Comparison of ENCODE assay signal across 10 cellular contexts in genomic region chr20:54078296-54078695, GRCh38. TPM values are rescaled to one million over a fixed set of nuclear protein-coding genes. Genes with fewer than 3 reads are reported as not detected.
DNase-seq lines count a peak whose midpoint lies in the region; ATAC-seq and TF ChIP-seq lines count a peak whose summit lies in the region.
"Had no signal": no experiment of that assay in that cellular context is flagged by ENCODE, and none has a peak within 500 bp of the region (broad histone marks: within the 10 kb centered on the region; RNA-seq: fewer than 3 reads in every experiment).

No MANE protein-coding gene starts in this region.

- ATAC-seq in GM21381 (IDR thresholded peaks at IDR 0.05; ENCODE audit: unreplicated experiment): peak; percentile 72
- no peak for ATAC-seq in activated naive CD8-positive, alpha-beta T cell treated with anti-CD3 and anti-CD28 coated beads, Interleukin-2, amount 50 U/mL, for 24 hours
- no peak for ATAC-seq in GM19463 (IDR thresholded peaks at IDR 0.05; ENCODE audit: unreplicated experiment)
- ATAC-seq in left lung: no peak

- intact Hi-C loops in testis (cut with DNase I; ENCODE audit: low total_unique reads) (no loop called here), left lung (cut with DNase I) (no loop called here)

- H3K4me3 ChIP-seq in GM08714 (ENCODE audit: low read length) (peak overlapping the region; percentile 41; the same call in 1 of the 2 replicates), testis (no peak overlapping the region), left lung (no peak overlapping the region)
- H3K4me3 ChIP-seq: thoracic aorta had no signal

- H3K9me3 ChIP-seq in testis: no peaks in the 10 kb centered on the region
- H3K9me3 ChIP-seq in left lung: no peaks in the 10 kb centered on the region
- H3K9me3 ChIP-seq: thoracic aorta had no signal

- 61 to 69% methylated on average over 5 of the region's 5 CpGs for WGBS in testis, 2 donors

- H3K4me1 Mint-ChIP-seq in activated naive CD8-positive, alpha-beta T cell treated with anti-CD3 and anti-CD28 coated beads, Interleukin-2, amount 50 U/mL, for 24 hours: peaks cover 17% of the 10 kb centered on the region

- TF ChIP-seq CTCF in testis (IDR thresholded peaks at IDR 0.05) (no peak), left lung (IDR thresholded peaks at IDR 0.05) (no peak)

- no peak overlapping the region for H3K27ac ChIP-seq in testis
- H3K27ac ChIP-seq in left lung: peak overlapping the region in 1 of 2 donors; percentile 64
- H3K27ac ChIP-seq: parathyroid adenoma, thoracic aorta had no signal

- H3K4me3 Mint-ChIP-seq in activated naive CD8-positive, alpha-beta T cell treated with anti-CD3 and anti-CD28 coated beads, Interleukin-2, amount 50 U/mL, for 24 hours: peak overlapping the region; percentile 38

- H3K36me3 Mint-ChIP-seq in activated naive CD8-positive, alpha-beta T cell treated with anti-CD3 and anti-CD28 coated beads, Interleukin-2, amount 50 U/mL, for 24 hours (ENCODE audit: low read depth): peaks cover 10% of the 10 kb centered on the region

- H3K27ac Mint-ChIP-seq in activated naive CD8-positive, alpha-beta T cell treated with anti-CD3 and anti-CD28 coated beads, Interleukin-2, amount 50 U/mL, for 24 hours: peak overlapping the region; percentile 76

- H3K9me3 Mint-ChIP-seq in activated naive CD8-positive, alpha-beta T cell treated with anti-CD3 and anti-CD28 coated beads, Interleukin-2, amount 50 U/mL, for 24 hours: peaks cover 4% of the 10 kb centered on the region

- DNase-seq in Kasumi-1 (lab: John Stamatoyannopoulos, UW) (peak; percentile 88 to 92), testis (no peak), 8988T (no peak), left lung (no peak)
- DNase-seq in activated naive CD8-positive, alpha-beta T cell treated with anti-CD3 and anti-CD28 coated beads, Interleukin-2, amount 50 U/mL, for 24 hours: peak; percentile 29

- no peak for TF ChIP-seq POLR2A in testis (IDR thresholded peaks at IDR 0.05)

- H3K27me3 ChIP-seq in testis (no peaks in the 10 kb centered on the region), left lung (peaks cover 0 to 4% of the 10 kb centered on the region in 2 donors)

- no peaks in the 10 kb centered on the region for H3K27me3 Mint-ChIP-seq in activated naive CD8-positive, alpha-beta T cell treated with anti-CD3 and anti-CD28 coated beads, Interleukin-2, amount 50 U/mL, for 24 hours

- H3K4me1 ChIP-seq in testis: no peaks in the 10 kb centered on the region
- H3K4me1 ChIP-seq in left lung: peaks cover 0 to 5% of the 10 kb centered on the region in 2 donors

- H3K36me3 ChIP-seq in testis (ENCODE audit: low read depth, missing control alignments) (no peaks in the 10 kb centered on the region), left lung (no peaks in the 10 kb centered on the region)
- H3K36me3 ChIP-seq: thoracic aorta had no signal

RNA-seq across cellular contexts. Expression of gene BCAS1, which starts 7.9 kb away (rescaled TPM):
- total RNA-seq in testis: 1 to 10 TPM; 2.4 to 3.3 TPM
- 8.8 TPM for polyA plus RNA-seq in testis (ENCODE audit: insufficient read depth, low read depth, low replicate concordance)
- total RNA-seq in left lung: 1 to 10 TPM in 1 of 2 donors, under 1 TPM in 1; 0.99 to 1.6 TPM

Comparison
In these comparisons a context has a peak if more than half of its experiments do, and no peak if none do; other contexts are left out.
1. DNase-seq: peak in Kasumi-1 (2 of 2) and activated naive CD8-positive, alpha-beta T cell treated with anti-CD3 and anti-CD28 coated beads, Interleukin-2, amount 50 U/mL, for 24 hours (single experiment); none in testis (single experiment), 8988T (single experiment) and left lung (0 of 2).